ENCODE assay signal across 17 cellular contexts in genomic region chr6:14472964-14473363, GRCh38.
DNase-seq lines count a peak whose midpoint lies in the region; TF ChIP-seq lines count a peak whose summit lies in the region.
"Had no signal": no experiment of that assay in that cellular context is flagged by ENCODE, and none has a peak within 500 bp of the region (broad histone marks: within the 10 kb centered on the region; RNA-seq: fewer than 3 reads in every experiment).

No MANE protein-coding gene starts in this region.

- H3K27ac Mint-ChIP-seq in HFFc6: peak overlapping the region; percentile 69

- peaks cover 11% of the 10 kb centered on the region for H3K4me1 ChIP-seq in ovary (ENCODE audit: insufficient read depth)

- H3K4me1 Mint-ChIP-seq in HFFc6 (ENCODE audit: low read depth): peaks cover 21% of the 10 kb centered on the region

- peak; percentile 63 for DNase-seq in AG20443 (ENCODE audit: low spot score)
- DNase-seq in HFFc6: no peak
- peak; percentile 22 for DNase-seq in amniotic epithelial cell (ENCODE audit: low read depth)
- peak; percentile 9 for DNase-seq in kidney tubule cell (ENCODE audit: low spot score)
- no peak for DNase-seq in hypothalamus (lab: John Stamatoyannopoulos, UW)
- no peak for DNase-seq in activated naive CD4-positive, alpha-beta T cell (lab: John Stamatoyannopoulos, UW)
- DNase-seq in ovary: no peak
- DNase-seq in NCI-H2171 (lab: John Stamatoyannopoulos, UW): no peak
- DNase-seq: amniotic stem cell; foreskin melanocyte; mesendoderm; NCI-H1930; NCI-H524; stimulated activated naive CD8-positive, alpha-beta T cell treated with anti-CD3 and anti-CD28 coated beads, Interleukin-15, Interleukin-2, amounts not matched to agents 100 U/mL and 50 U/mL, for 24 hours; SW 1271 had no signal

- no peak for TF ChIP-seq EP300 in ovary (IDR thresholded peaks at IDR 0.05)

- H3K9me3 Mint-ChIP-seq in HFFc6: no peaks in the 10 kb centered on the region

- WGBS in ovary, 3 donors: 75 to 87% (median 81%) methylated on average over 9 of the region's 9 CpGs

- TF ChIP-seq CTCF in HFFc6 (IDR thresholded peaks at IDR 0.05) (no peak), ovary (IDR thresholded peaks at IDR 0.05) (no peak)

- no peaks in the 10 kb centered on the region for H3K27me3 ChIP-seq in ovary

- no peak for TF ChIP-seq POLR2A in ovary (IDR thresholded peaks at IDR 0.05)

- no peak overlapping the region for H3K27ac ChIP-seq in ovary
- H3K27ac ChIP-seq: KMS-11, neutrophil had no signal

- H3K9me3 ChIP-seq in ovary: no peaks in the 10 kb centered on the region
- H3K9me3 ChIP-seq: neutrophil had no signal

- H3K27me3 Mint-ChIP-seq in HFFc6 (ENCODE audit: insufficient read depth): no peaks in the 10 kb centered on the region

- intact Hi-C loops in ovary (cut with DNase I): no loop called here

- no peaks in the 10 kb centered on the region for H3K36me3 ChIP-seq in ovary
- H3K36me3 ChIP-seq: neutrophil had no signal

- no peak overlapping the region for H3K4me3 Mint-ChIP-seq in HFFc6

- no peak overlapping the region for H3K4me3 ChIP-seq in ovary

- peaks cover 4% of the 10 kb centered on the region; the same call in 1 of the 2 replicates for H3K36me3 Mint-ChIP-seq in HFFc6 (ENCODE audit: low read depth)

Comparison
In these comparisons a context has a peak if more than half of its experiments do, and no peak if none do; other contexts are left out.
1. DNase-seq: peak in AG20443 (single experiment), amniotic epithelial cell (single experiment) and kidney tubule cell (single experiment); none in HFFc6 (single experiment), hypothalamus (0 of 51), activated naive CD4-positive, alpha-beta T cell (0 of 4), ovary (0 of 5) and NCI-H2171 (single experiment).